Comparison of ENCODE assay signal across 31 cellular contexts in the genomic region with DNA sequence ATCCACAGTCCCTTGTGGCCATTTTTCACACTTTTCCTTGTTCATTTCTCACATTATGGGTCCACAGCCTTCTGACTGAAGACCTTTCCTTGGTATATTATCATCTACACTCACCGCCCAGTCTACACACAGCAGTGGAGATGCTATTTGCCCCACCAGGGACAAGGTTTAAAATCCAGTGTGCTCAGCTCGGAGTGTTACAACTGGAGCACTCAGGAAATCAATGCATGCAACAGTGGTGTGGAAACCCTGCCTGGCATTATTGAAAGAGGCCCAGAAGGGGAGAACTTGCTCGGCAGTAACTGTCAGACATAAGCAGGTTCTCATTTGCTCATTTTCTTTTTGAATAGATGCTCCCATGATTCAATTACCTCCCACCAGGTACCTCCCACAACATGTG.
"Had no signal": no experiment of that assay in that cellular context is flagged by ENCODE, and none has a peak within 500 bp of the region (broad histone marks: within the 10 kb centered on the region; RNA-seq: fewer than 3 reads in every experiment).

No MANE protein-coding gene starts in this region.

- H3K4me1 Mint-ChIP-seq: immature natural killer cell, mesothelial cell of epicardium, natural killer cell, nephron progenitor cell had no signal

- H3K4me1 ChIP-seq: left ventricle myocardium inferior, pancreas, prostate gland, stomach, testis, thyroid gland, transverse colon, upper lobe of left lung, vagina had no signal

- H3K27me3 ChIP-seq: pancreas, stomach, testis, thyroid gland, transverse colon, upper lobe of left lung, vagina had no signal

- FAIRE-seq: islet of Langerhans, kidney, pancreas had no signal

- H3K27me3 Mint-ChIP-seq: stimulated activated naive B cell treated with anti-CD40 and anti-IgM and Interleukin-4, amounts not matched to agents 10 μg/mL and 1 μg/mL and 100 μg/mL, for 72 hours had no signal

- ATAC-seq: left colon; natural killer cell; pancreas; right cardiac atrium; sciatic nerve; stimulated activated naive B cell treated with anti-CD40 and anti-IgM and Interleukin-4, amounts not matched to agents 10 μg/mL and 1 μg/mL and 100 μg/mL, for 72 hours; stimulated activated naive CD8-positive, alpha-beta T cell treated with anti-CD3 and anti-CD28 coated beads, Interleukin-15, Interleukin-2, amounts not matched to agents 100 U/mL and 50 U/mL, for 24 hours had no signal

- DNase-seq: immature natural killer cell; kidney; left colon; left ventricle myocardium inferior; mesendoderm; naive B cell; natural killer cell; nephron progenitor cell; nucleus accumbens; pancreas; posterior cingulate gyrus; retina; right cardiac atrium; stimulated activated CD4-positive, alpha-beta T cell treated with anti-CD3 and anti-CD28 coated beads, Interleukin-12 subunit alpha, Interleukin-12 subunit beta, amount 100 ng/mL, for 4 hours; stimulated activated CD4-positive, alpha-beta T cell treated with anti-CD3 and anti-CD28 coated beads, Interleukin-15, amount 100 ng/mL, for 24 hours; stimulated activated CD4-positive, alpha-beta T cell treated with anti-CD3 and anti-CD28 coated beads, Interleukin-2, amount 100 ng/mL, for 24 hours; stimulated activated CD4-positive, alpha-beta T cell treated with anti-CD3 and anti-CD28 coated beads, Interleukin-4, amount 100 ng/mL, for 1 hour; stimulated activated naive B cell treated with anti-CD40 and anti-IgM and Interleukin-4, amounts not matched to agents 10 μg/mL and 1 μg/mL and 100 μg/mL, for 72 hours; stimulated activated naive CD8-positive, alpha-beta T cell treated with anti-CD3 and anti-CD28 coated beads, Interleukin-15, Interleukin-2, amounts not matched to agents 100 U/mL and 50 U/mL, for 24 hours; stomach; testis; thyroid gland; transverse colon; upper lobe of left lung had no signal

- H3K36me3 Mint-ChIP-seq: natural killer cell had no signal

- H3K4me3 Mint-ChIP-seq: immature natural killer cell; mesothelial cell of epicardium; natural killer cell; nephron progenitor cell; stimulated activated naive B cell treated with anti-CD40 and anti-IgM and Interleukin-4, amounts not matched to agents 10 μg/mL and 1 μg/mL and 100 μg/mL, for 72 hours had no signal

- H3K27ac ChIP-seq: left ventricle myocardium inferior, pancreas, prostate gland, stomach, testis, thyroid gland, transverse colon, upper lobe of left lung, vagina had no signal

- H3K9me3 ChIP-seq: pancreas, prostate gland, testis, thyroid gland, transverse colon, vagina had no signal

- H3K4me3 ChIP-seq: left ventricle myocardium inferior, lung, pancreas, prostate gland, skin epidermis, stomach, testis, thyroid gland, transverse colon, upper lobe of left lung, vagina had no signal

- H3K27ac Mint-ChIP-seq: immature natural killer cell; mesothelial cell of epicardium; natural killer cell; nephron progenitor cell; stimulated activated naive B cell treated with anti-CD40 and anti-IgM and Interleukin-4, amounts not matched to agents 10 μg/mL and 1 μg/mL and 100 μg/mL, for 72 hours had no signal

- H3K36me3 ChIP-seq: left ventricle myocardium inferior, pancreas, prostate gland, thyroid gland, transverse colon, upper lobe of left lung, vagina had no signal
